ENCODE assay signal across 1 cellular context in the genomic region with DNA sequence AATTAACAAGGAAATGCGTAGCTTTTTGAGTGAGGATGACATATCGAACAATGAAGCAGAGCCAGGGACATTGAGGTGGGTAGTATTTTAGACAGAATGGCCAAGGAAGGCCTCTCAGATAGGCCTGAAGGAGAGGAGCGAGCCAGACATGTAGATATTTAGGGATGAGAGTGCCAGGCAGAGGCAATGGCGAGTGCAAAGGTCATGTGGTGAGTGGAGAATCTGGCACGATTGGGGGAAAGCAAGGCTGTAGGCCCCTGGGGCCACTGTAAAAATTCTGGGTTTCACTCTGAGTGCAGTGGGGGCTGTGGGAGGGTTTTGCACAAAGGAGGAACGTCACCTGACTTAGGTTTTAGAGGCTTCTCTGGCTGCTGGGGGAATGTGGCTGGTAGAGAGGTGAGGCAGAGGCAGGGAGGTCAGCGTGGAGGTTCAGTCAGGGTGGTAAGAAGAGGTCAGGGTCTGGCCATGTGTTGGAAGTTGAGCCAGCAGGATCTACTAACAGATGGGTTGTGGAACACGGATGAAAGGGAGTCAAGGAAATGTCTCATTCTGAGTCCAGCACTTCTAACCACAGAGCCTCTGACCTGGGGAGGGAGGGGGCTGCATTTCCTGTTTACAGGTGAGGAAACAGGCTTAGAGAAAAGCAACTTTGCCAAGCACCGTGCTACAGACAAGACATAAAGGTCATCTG.
TF ChIP-seq lines count a peak whose summit lies in the region.

No MANE protein-coding gene starts in this region.

TF ChIP-seq in H1, 55 proteins besides CTCF, POLR2A, EP300 and RAD21:
- TF ChIP-seq BCL11A (IDR thresholded peaks at IDR 0.05; ENCODE audit: low read depth in 2 of 2, low read length in 2 of 2) (no peak), HDAC2 (IDR thresholded peaks at IDR 0.05; ENCODE audit: borderline replicate concordance in 1 of 2, low read depth in 2 of 2, low read length in 2 of 2) (no peak), CBX8 (IDR thresholded peaks at IDR 0.05; ENCODE audit: borderline replicate concordance, low read depth, low read length) (no peak), SP1 (IDR thresholded peaks at IDR 0.05; ENCODE audit: low read depth, low read length) (no peak), NANOG (IDR thresholded peaks at IDR 0.05; ENCODE audit: insufficient read depth, low read depth, low read length, poor library complexity, severe bottlenecking) (no peak), BRCA1 (IDR thresholded peaks at IDR 0.05; ENCODE audit: low read depth, low read length) (no peak), POLR2AphosphoS5 (IDR thresholded peaks at IDR 0.05; ENCODE audit: low read depth, low read length) (no peak), RFX5 (IDR thresholded peaks at IDR 0.05; ENCODE audit: borderline replicate concordance, low read depth, low read length) (no peak), FOSL1 (IDR thresholded peaks at IDR 0.05; ENCODE audit: insufficient read depth, low read depth, low read length) (no peak), NRF1 (IDR thresholded peaks at IDR 0.05; ENCODE audit: low read depth, low read length) (no peak), SIX5 (IDR thresholded peaks at IDR 0.05; ENCODE audit: low read depth, low read length) (no peak), SRF (IDR thresholded peaks at IDR 0.05; ENCODE audit: low read depth, low read length) (no peak)
- TF ChIP-seq, protein P1, sequence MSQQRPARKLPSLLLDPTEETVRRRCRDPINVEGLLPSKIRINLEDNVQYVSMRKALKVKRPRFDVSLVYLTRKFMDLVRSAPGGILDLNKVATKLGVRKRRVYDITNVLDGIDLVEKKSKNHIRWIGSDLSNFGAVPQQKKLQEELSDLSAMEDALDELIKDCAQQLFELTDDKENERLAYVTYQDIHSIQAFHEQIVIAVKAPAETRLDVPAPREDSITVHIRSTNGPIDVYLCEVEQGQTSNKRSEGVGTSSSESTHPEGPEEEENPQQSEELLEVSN (IDR thresholded peaks at IDR 0.05): no peak
